In genomic region chr2:152260939-152261338, GRCh38 we compare ENCODE assay signal across 32 cellular contexts.
"Had no signal": no experiment of that assay in that cellular context is flagged by ENCODE, and none has a peak within 500 bp of the region (broad histone marks: within the 10 kb centered on the region; RNA-seq: fewer than 3 reads in every experiment).

No MANE protein-coding gene starts in this region.

- ATAC-seq: naive thymus-derived CD8-positive, alpha-beta T cell; natural killer cell treated with Interleukin-12 subunit alpha and Interleukin-12 subunit beta and Interleukin-15 and Interleukin-18, amount 100 ng/mL, for 72 hours; psoas muscle; right cardiac atrium; sciatic nerve; stimulated activated memory B cell treated with anti-CD40 and anti-IgM and Interleukin-4, amounts not matched to agents 10 μg/mL and 1 μg/mL and 100 μg/mL, for 72 hours; stimulated activated naive CD8-positive, alpha-beta T cell treated with anti-CD3 and anti-CD28 coated beads, Interleukin-15, amount 100 ng/mL, for 72 hours; stimulated activated naive CD8-positive, alpha-beta T cell treated with anti-CD3 and anti-CD28 coated beads, Interleukin-15, Interleukin-2, amounts not matched to agents 100 U/mL and 50 U/mL, for 24 hours; upper lobe of right lung had no signal

- H3K9ac ChIP-seq: parathyroid adenoma had no signal

- H3K36me3 Mint-ChIP-seq: naive thymus-derived CD8-positive, alpha-beta T cell; natural killer cell treated with Interleukin-12 subunit alpha and Interleukin-12 subunit beta and Interleukin-15 and Interleukin-18, amount 100 ng/mL, for 72 hours; stimulated activated memory B cell treated with anti-CD40 and anti-IgM and Interleukin-4, amounts not matched to agents 10 μg/mL and 1 μg/mL and 100 μg/mL, for 72 hours; type B pancreatic cell had no signal

- H3K4me3 Mint-ChIP-seq: naive thymus-derived CD8-positive, alpha-beta T cell; natural killer cell treated with Interleukin-12 subunit alpha and Interleukin-12 subunit beta and Interleukin-15 and Interleukin-18, amount 100 ng/mL, for 72 hours; nephron progenitor cell; neural crest cell; stimulated activated memory B cell treated with anti-CD40 and anti-IgM and Interleukin-4, amounts not matched to agents 10 μg/mL and 1 μg/mL and 100 μg/mL, for 72 hours; stimulated activated naive CD8-positive, alpha-beta T cell treated with anti-CD3 and anti-CD28 coated beads, Interleukin-15, amount 100 ng/mL, for 72 hours; type B pancreatic cell had no signal

- H3K79me2 ChIP-seq: parathyroid adenoma had no signal

- H3K36me3 ChIP-seq: ovary, spleen, suprapubic skin, tibial artery, transverse colon, upper lobe of right lung, uterus had no signal

- H3K4me1 Mint-ChIP-seq: naive thymus-derived CD8-positive, alpha-beta T cell; nephron progenitor cell; neural crest cell; stimulated activated memory B cell treated with anti-CD40 and anti-IgM and Interleukin-4, amounts not matched to agents 10 μg/mL and 1 μg/mL and 100 μg/mL, for 72 hours; stimulated activated naive CD8-positive, alpha-beta T cell treated with anti-CD3 and anti-CD28 coated beads, Interleukin-15, amount 100 ng/mL, for 72 hours had no signal

- H2AFZ ChIP-seq: parathyroid adenoma had no signal

- H3K4me3 ChIP-seq: ovary, psoas muscle, skin epidermis, smooth muscle cell, spleen, suprapubic skin, testis, tibial artery, transverse colon, upper lobe of right lung, uterus had no signal

- H3K27ac ChIP-seq: ovary, parathyroid adenoma, psoas muscle, skin epidermis, spleen, suprapubic skin, testis, tibial artery, transverse colon, upper lobe of right lung, uterus had no signal

- H3K27me3 ChIP-seq: ovary, spleen, suprapubic skin, testis, tibial artery, transverse colon, upper lobe of right lung, uterus had no signal

- H3K9me3 ChIP-seq: ovary, psoas muscle, suprapubic skin, testis, tibial artery, transverse colon, upper lobe of right lung, uterus had no signal

- DNase-seq: naive thymus-derived CD8-positive, alpha-beta T cell; nephron progenitor cell; occipital lobe; ovary; posterior cingulate gyrus; psoas muscle; right cardiac atrium; spleen; stimulated activated CD4-positive, alpha-beta T cell treated with anti-CD3 and anti-CD28 coated beads, Interleukin-12 subunit alpha, Interleukin-12 subunit beta, amount 100 ng/mL, for 4 hours; stimulated activated CD4-positive, alpha-beta T cell treated with anti-CD3 and anti-CD28 coated beads, Interleukin-1b, Interleukin-23, amount 100 ng/mL, for 48 hours; stimulated activated CD4-positive, alpha-beta T cell treated with anti-CD3 and anti-CD28 coated beads, Interleukin-4, amount 100 ng/mL, for 1 hour; stimulated activated CD4-positive, alpha-beta T cell treated with anti-CD3 and anti-CD28 coated beads, Interleukin-4, amount 100 ng/mL, for 4 hours; stimulated activated CD8-positive, alpha-beta memory T cell treated with anti-CD3 and anti-CD28 coated beads, Interleukin-4, amount 100 ng/mL, for 48 hours; stimulated activated naive CD4-positive, alpha-beta T cell; stimulated activated naive CD8-positive, alpha-beta T cell treated with anti-CD3 and anti-CD28 coated beads, Interleukin-15, amount 100 ng/mL, for 72 hours; stimulated activated naive CD8-positive, alpha-beta T cell treated with anti-CD3 and anti-CD28 coated beads, Interleukin-15, Interleukin-2, amounts not matched to agents 100 U/mL and 50 U/mL, for 24 hours; substantia nigra; testis; tibial artery; transverse colon; upper lobe of right lung; uterus had no signal

- H3K9me3 Mint-ChIP-seq: type B pancreatic cell had no signal

- H3K4me1 ChIP-seq: parathyroid adenoma, psoas muscle, spleen, suprapubic skin, testis, tibial artery, transverse colon, upper lobe of right lung, uterus had no signal

- H3K4me2 ChIP-seq: smooth muscle cell had no signal

- H3K27ac Mint-ChIP-seq: naive thymus-derived CD8-positive, alpha-beta T cell; natural killer cell treated with Interleukin-12 subunit alpha and Interleukin-12 subunit beta and Interleukin-15 and Interleukin-18, amount 100 ng/mL, for 72 hours; nephron progenitor cell; progenitor cell of endocrine pancreas; stimulated activated memory B cell treated with anti-CD40 and anti-IgM and Interleukin-4, amounts not matched to agents 10 μg/mL and 1 μg/mL and 100 μg/mL, for 72 hours; stimulated activated naive CD8-positive, alpha-beta T cell treated with anti-CD3 and anti-CD28 coated beads, Interleukin-15, amount 100 ng/mL, for 72 hours; type B pancreatic cell had no signal

- H3K27me3 Mint-ChIP-seq: progenitor cell of endocrine pancreas, type B pancreatic cell had no signal
